ENCODE assay signal across 3 cellular contexts in genomic region chr7:154015636-154016035, GRCh38. TPM values are rescaled to one million over a fixed set of nuclear protein-coding genes. Genes with fewer than 3 reads are reported as not detected.
"Had no signal": no experiment of that assay in that cellular context is flagged by ENCODE, and none has a peak within 500 bp of the region (broad histone marks: within the 10 kb centered on the region; RNA-seq: fewer than 3 reads in every experiment).

No MANE protein-coding gene starts in this region.

RNA-seq across cellular contexts. Expression of gene DPP6, which starts 36.6 kb away (rescaled TPM):
- total RNA-seq: HFFc6, HT1080, IMR-90 had no signal
- polyA plus RNA-seq: IMR-90 had no signal
